Comparison of ENCODE assay signal across 9 cellular contexts in genomic region chr11:77879218-77879617, GRCh38. TPM values are rescaled to one million over a fixed set of nuclear protein-coding genes. Genes with fewer than 3 reads are reported as not detected.
DNase-seq lines count a peak whose midpoint lies in the region; ATAC-seq and TF ChIP-seq lines count a peak whose summit lies in the region.
"Had no signal": no experiment of that assay in that cellular context is flagged by ENCODE, and none has a peak within 500 bp of the region (broad histone marks: within the 10 kb centered on the region; RNA-seq: fewer than 3 reads in every experiment).

No MANE protein-coding gene starts in this region.

- H3K36me3 ChIP-seq in prostate gland = no peaks in the 10 kb centered on the region

- no peak for TF ChIP-seq CTCF in prostate gland (IDR thresholded peaks at IDR 0.05)

- H3K4me3 ChIP-seq in prostate gland = no peak overlapping the region

- in situ Hi-C loops in KBM-7 (cut with MboI; ENCODE audit: low pct_unique_long_range_greater_than_20kb, low sequenced_read_pairs) = no loop called here

- peak; percentile 84 for ATAC-seq in GM19351 (IDR thresholded peaks at IDR 0.05; ENCODE audit: unreplicated experiment)

- 79% methylated on average over 3 of the region's 3 CpGs for WGBS in prostate gland

- H3K27me3 ChIP-seq in prostate gland (replicated peaks; ENCODE audit: insufficient read depth) = no peaks in the 10 kb centered on the region

- intact Hi-C loops in prostate gland (cut with DNase I) = no loop called here

- TF ChIP-seq POLR2A in prostate gland (IDR thresholded peaks at IDR 0.05) = no peak

- H3K27ac ChIP-seq in prostate gland = no peak overlapping the region

- no peaks in the 10 kb centered on the region for H3K4me1 ChIP-seq in prostate gland (replicated peaks)

- peak; percentile 18 for DNase-seq in AG20443 (ENCODE audit: low spot score)
- DNase-seq in KBM-7 = peak; percentile 7
- DNase-seq in fibroblast of gingiva (ENCODE audit: low read depth) = peak; percentile 63
- DNase-seq in NCI-H1092 (lab: John Stamatoyannopoulos, UW) = no peak
- DNase-seq in NCI-H1694 (lab: John Stamatoyannopoulos, UW) = no peak
- no peak for DNase-seq in HK-2 (ENCODE audit: unreplicated experiment)
- no peak for DNase-seq in prostate gland (ENCODE audit: low spot score)
- DNase-seq: NCI-H2029 treated with DMSO at 0.1 percent for 48 hours had no signal

- no peaks in the 10 kb centered on the region for H3K9me3 ChIP-seq in prostate gland

RNA-seq across cellular contexts. Expression of gene AAMDC, which starts 58.3 kb away (rescaled TPM):
- total RNA-seq in prostate gland = 10 to 100 TPM; 27.0 to 27.5 TPM

RNA-seq across cellular contexts. Expression of gene RSF1, which starts 58.7 kb away (rescaled TPM):
- total RNA-seq in prostate gland = 10 to 100 TPM; 25.5 to 46.2 TPM

Comparison
In these comparisons a context has a peak if more than half of its experiments do, and no peak if none do; other contexts are left out.
1. DNase-seq: peak in AG20443 (single experiment), KBM-7 (single experiment) and fibroblast of gingiva (single experiment); none in NCI-H1092 (single experiment), NCI-H1694 (single experiment), HK-2 (single experiment) and prostate gland (single experiment).